ENCODE assay signal across 10 cellular contexts in genomic region chr2:232689152-232689910, GRCh38. TPM values are rescaled to one million over a fixed set of nuclear protein-coding genes. Genes with fewer than 3 reads are reported as not detected.
DNase-seq lines count a peak whose midpoint lies in the region; TF ChIP-seq lines count a peak whose summit lies in the region.
"Had no signal": no experiment of that assay in that cellular context is flagged by ENCODE, and none has a peak within 500 bp of the region (broad histone marks: within the 10 kb centered on the region; RNA-seq: fewer than 3 reads in every experiment).

No MANE protein-coding gene starts in this region.

- no peak for TF ChIP-seq POLR2A in testis (IDR thresholded peaks at IDR 0.05)

- no peaks in the 10 kb centered on the region for H3K9me3 Mint-ChIP-seq in activated T-cell treated with anti-CD3 and anti-CD28 coated beads, Interleukin-2, amount 50 U/mL, for 24 hours
- H3K9me3 Mint-ChIP-seq: immature natural killer cell had no signal

- H3K36me3 Mint-ChIP-seq in activated T-cell treated with anti-CD3 and anti-CD28 coated beads, Interleukin-2, amount 50 U/mL, for 24 hours (ENCODE audit: low read depth), result no peaks in the 10 kb centered on the region
- H3K36me3 Mint-ChIP-seq: immature natural killer cell had no signal

- WGBS in testis, 2 donors, result 49 to 67% methylated on average over 3 of the region's 3 CpGs

- peaks cover 5% of the 10 kb centered on the region for H3K4me1 ChIP-seq in testis

- H3K4me1 Mint-ChIP-seq in activated T-cell treated with anti-CD3 and anti-CD28 coated beads, Interleukin-2, amount 50 U/mL, for 24 hours (ENCODE audit: low read depth), result no peaks in the 10 kb centered on the region
- H3K4me1 Mint-ChIP-seq: immature natural killer cell had no signal

- no peaks in the 10 kb centered on the region for H3K27me3 ChIP-seq in testis
- H3K27me3 ChIP-seq: cardiac muscle cell had no signal

- H3K4me3 Mint-ChIP-seq in activated T-cell treated with anti-CD3 and anti-CD28 coated beads, Interleukin-2, amount 50 U/mL, for 24 hours, result no peak overlapping the region
- H3K4me3 Mint-ChIP-seq: immature natural killer cell had no signal

- H3K36me3 ChIP-seq in testis (ENCODE audit: low read depth, missing control alignments), result no peaks in the 10 kb centered on the region
- H3K36me3 ChIP-seq: cardiac muscle cell had no signal

- DNase-seq in NCI-H82 (lab: John Stamatoyannopoulos, UW) (peak; percentile 28), NCI-H82 treated with DMSO at 0.1 percent for 48 hours (lab: John Stamatoyannopoulos, UW; ENCODE audit: unreplicated experiment) (no peak), hepatic stellate cell (ENCODE audit: low spot score) (peak; percentile 56), testis (peak; percentile 62), NOMO-1 (lab: John Stamatoyannopoulos, UW; ENCODE audit: unreplicated experiment in 2 of 2) (no peak), NCI-H510A (lab: John Stamatoyannopoulos, UW) (no peak)
- DNase-seq in activated T-cell treated with anti-CD3 and anti-CD28 coated beads, Interleukin-2, amount 50 U/mL, for 24 hours, result no peak
- DNase-seq: immature natural killer cell had no signal

- H3K27ac ChIP-seq in VCaP, result peak overlapping the region; percentile 33; the same call in 1 of the 2 replicates
- H3K27ac ChIP-seq in testis, result no peak overlapping the region
- H3K27ac ChIP-seq: cardiac muscle cell had no signal

- intact Hi-C loops in testis (cut with DNase I; ENCODE audit: low total_unique reads), result no loop called here

- no peak overlapping the region for H3K27ac Mint-ChIP-seq in activated T-cell treated with anti-CD3 and anti-CD28 coated beads, Interleukin-2, amount 50 U/mL, for 24 hours
- H3K27ac Mint-ChIP-seq: immature natural killer cell had no signal

- no peak for TF ChIP-seq CTCF in VCaP (conservative IDR thresholded peaks at IDR 0.05)
- no peak for TF ChIP-seq CTCF in testis (IDR thresholded peaks at IDR 0.05)

- H3K4me3 ChIP-seq in testis, result no peak overlapping the region
- H3K4me3 ChIP-seq: cardiac muscle cell had no signal

- no peaks in the 10 kb centered on the region for H3K27me3 Mint-ChIP-seq in activated T-cell treated with anti-CD3 and anti-CD28 coated beads, Interleukin-2, amount 50 U/mL, for 24 hours

- H3K9me3 ChIP-seq in testis, result no peaks in the 10 kb centered on the region

RNA-seq across cellular contexts. Expression of gene GIGYF2, which starts 7.8 kb away (rescaled TPM):
- total RNA-seq in testis, result 100 to 1,000 TPM; 150 to 173 TPM
- polyA plus RNA-seq in testis (ENCODE audit: insufficient read depth, low read depth, low replicate concordance), result 107 TPM

RNA-seq across cellular contexts. Expression of gene EFHD1, which starts 55.9 kb away (rescaled TPM):
- 10 to 100 TPM; 16.5 to 22.9 TPM for total RNA-seq in testis
- polyA plus RNA-seq in testis (ENCODE audit: insufficient read depth, low read depth, low replicate concordance), result 51.5 TPM

Comparison
In these comparisons a context has a peak if more than half of its experiments do, and no peak if none do; other contexts are left out.
1. DNase-seq: peak in NCI-H82 (single experiment), hepatic stellate cell (single experiment) and testis (single experiment); none in NCI-H82 treated with DMSO at 0.1 percent for 48 hours (single experiment), NOMO-1 (0 of 2), NCI-H510A (single experiment) and activated T-cell treated with anti-CD3 and anti-CD28 coated beads, Interleukin-2, amount 50 U/mL, for 24 hours (single experiment).